16 cellular contexts compared by ENCODE assay signal in the genomic region with DNA sequence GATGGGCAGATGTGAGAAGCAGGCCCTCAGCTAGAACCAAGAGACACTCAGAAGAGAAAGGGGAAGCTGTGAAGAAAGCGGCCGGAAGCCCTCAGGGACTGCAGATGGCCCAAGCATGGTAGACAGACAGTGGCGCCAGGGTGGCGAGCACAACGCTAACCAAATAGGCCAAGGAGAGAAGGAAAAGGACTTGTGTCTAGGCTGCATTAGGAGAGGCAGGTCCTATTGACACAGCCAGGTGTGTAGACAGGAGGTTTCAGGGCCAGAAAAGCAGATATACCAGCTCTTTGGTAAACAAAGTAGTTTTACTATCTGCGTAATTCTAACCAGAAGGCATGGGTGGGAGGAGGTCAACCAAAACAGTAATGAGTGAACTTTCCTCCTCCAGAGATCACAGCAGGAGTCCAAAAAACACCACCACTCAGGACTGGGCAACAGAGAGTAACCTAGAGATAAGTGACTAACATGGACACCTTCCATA. TPM values are rescaled to one million over a fixed set of nuclear protein-coding genes. Genes with fewer than 3 reads are reported as not detected.
DNase-seq lines count a peak whose midpoint lies in the region; ATAC-seq and TF ChIP-seq lines count a peak whose summit lies in the region.
"Had no signal": no experiment of that assay in that cellular context is flagged by ENCODE, and none has a peak within 500 bp of the region (broad histone marks: within the 10 kb centered on the region; RNA-seq: fewer than 3 reads in every experiment).

No MANE protein-coding gene starts in this region.

- intact Hi-C loops in left ventricle myocardium inferior (cut with micrococcal nuclease): no loop called here

- DNase-seq in NCI-H748 (lab: John Stamatoyannopoulos, UW; ENCODE audit: unreplicated experiment) (peak; percentile 22), NCI-H748 treated with DMSO at 0.1 percent for 48 hours (lab: John Stamatoyannopoulos, UW) (no peak), NOMO-1 (lab: John Stamatoyannopoulos, UW; ENCODE audit: unreplicated experiment in 2 of 2) (peak; percentile 65 to 76), left ventricle myocardium inferior (peak; percentile 22), occipital lobe (lab: John Stamatoyannopoulos, UW) (no peak)
- DNase-seq in stimulated activated naive B cell treated with anti-CD40 and anti-IgM and Interleukin-4, amounts not matched to agents 10 μg/mL and 1 μg/mL and 100 μg/mL, for 72 hours: no peak
- DNase-seq: activated CD4-positive, alpha-beta T cell treated with anti-CD3 and anti-CD28 coated beads, Interleukin-2, amount 50 U/mL, for 48 hours; DND-41; effector CD8-positive, alpha-beta T cell; foreskin melanocyte; kidney glomerular epithelial cell; stimulated activated CD8-positive, alpha-beta memory T cell treated with anti-CD3 and anti-CD28 coated beads, Interleukin-4, amount 100 ng/mL, for 48 hours; T-helper 2 cell had no signal

- no peak overlapping the region for H3K27ac ChIP-seq in left ventricle myocardium inferior (replicated peaks)
- H3K27ac ChIP-seq: A549 had no signal

- H3K4me1 ChIP-seq in left ventricle myocardium inferior: no peaks in the 10 kb centered on the region

- no peaks in the 10 kb centered on the region for H3K27me3 Mint-ChIP-seq in stimulated activated naive B cell treated with anti-CD40 and anti-IgM and Interleukin-4, amounts not matched to agents 10 μg/mL and 1 μg/mL and 100 μg/mL, for 72 hours

- peaks cover 5 to 7% of the 10 kb centered on the region in 2 donors for H3K9me3 Mint-ChIP-seq in stimulated activated naive B cell treated with anti-CD40 and anti-IgM and Interleukin-4, amounts not matched to agents 10 μg/mL and 1 μg/mL and 100 μg/mL, for 72 hours

- H3K9me3 ChIP-seq in left ventricle myocardium inferior (replicated peaks): peaks cover 4% of the 10 kb centered on the region
- H3K9me3 ChIP-seq: A549 had no signal

- H3K4me3 Mint-ChIP-seq in stimulated activated naive B cell treated with anti-CD40 and anti-IgM and Interleukin-4, amounts not matched to agents 10 μg/mL and 1 μg/mL and 100 μg/mL, for 72 hours: peak overlapping the region; percentile 9 to 49

- peaks cover 16% of the 10 kb centered on the region for H3K36me3 ChIP-seq in left ventricle myocardium inferior

- H3K4me1 Mint-ChIP-seq in stimulated activated naive B cell treated with anti-CD40 and anti-IgM and Interleukin-4, amounts not matched to agents 10 μg/mL and 1 μg/mL and 100 μg/mL, for 72 hours: peaks cover 6 to 17% of the 10 kb centered on the region in 2 donors

- H3K27me3 ChIP-seq in left ventricle myocardium inferior (ENCODE audit: low read depth): no peaks in the 10 kb centered on the region

- H3K27ac Mint-ChIP-seq in stimulated activated naive B cell treated with anti-CD40 and anti-IgM and Interleukin-4, amounts not matched to agents 10 μg/mL and 1 μg/mL and 100 μg/mL, for 72 hours: peak overlapping the region; percentile 26

- no peak for TF ChIP-seq CTCF in left ventricle myocardium inferior (IDR thresholded peaks at IDR 0.05; ENCODE audit: borderline replicate concordance)

- peaks cover 29 to 45% of the 10 kb centered on the region in 2 donors for H3K36me3 Mint-ChIP-seq in stimulated activated naive B cell treated with anti-CD40 and anti-IgM and Interleukin-4, amounts not matched to agents 10 μg/mL and 1 μg/mL and 100 μg/mL, for 72 hours

- peak; percentile 89 to 91 for ATAC-seq in stimulated activated naive B cell treated with anti-CD40 and anti-IgM and Interleukin-4, amounts not matched to agents 10 μg/mL and 1 μg/mL and 100 μg/mL, for 72 hours (replicated peaks)
- no peak for ATAC-seq in HG03439 (IDR thresholded peaks at IDR 0.05; ENCODE audit: unreplicated experiment)
- no peak for ATAC-seq in GM19035 (IDR thresholded peaks at IDR 0.05; ENCODE audit: unreplicated experiment)
- ATAC-seq: A549 had no signal

- no peak overlapping the region for H3K4me3 ChIP-seq in left ventricle myocardium inferior
- H3K4me3 ChIP-seq: A549 had no signal

RNA-seq across cellular contexts. Expression of a gene that starts 15.8 kb away (rescaled TPM):
- total RNA-seq in left ventricle myocardium inferior (3.1 TPM), occipital lobe (6.1 TPM)

Comparison
In these comparisons a context has a peak if more than half of its experiments do, and no peak if none do; other contexts are left out.
1. DNase-seq: peak in NCI-H748 (single experiment), NOMO-1 (2 of 2) and left ventricle myocardium inferior (single experiment); none in NCI-H748 treated with DMSO at 0.1 percent for 48 hours (single experiment), stimulated activated naive B cell treated with anti-CD40 and anti-IgM and Interleukin-4, amounts not matched to agents 10 μg/mL and 1 μg/mL and 100 μg/mL, for 72 hours (single experiment) and occipital lobe (single experiment).
2. ATAC-seq: peak in stimulated activated naive B cell treated with anti-CD40 and anti-IgM and Interleukin-4, amounts not matched to agents 10 μg/mL and 1 μg/mL and 100 μg/mL, for 72 hours (2 of 2); none in HG03439 (single experiment) and GM19035 (single experiment).